Comparison of ENCODE assay signal across 1 cellular context in genomic region chr4:183906486-183906735, GRCh38.
TF ChIP-seq lines count a peak whose summit lies in the region.

No MANE protein-coding gene starts in this region.

TF ChIP-seq in H1, 55 proteins besides CTCF, POLR2A, EP300 and RAD21:
- TF ChIP-seq SUZ12 (IDR thresholded peaks at IDR 0.05; ENCODE audit: low read length) (no peak), HDAC2 (IDR thresholded peaks at IDR 0.05; ENCODE audit: borderline replicate concordance in 1 of 2, low read depth in 2 of 2, low read length in 2 of 2) (no peak), GTF2F1 (IDR thresholded peaks at IDR 0.05; ENCODE audit: borderline replicate concordance, low read depth, low read length) (no peak), EGR1 (IDR thresholded peaks at IDR 0.05; ENCODE audit: borderline replicate concordance, low read depth, low read length) (no peak), BRCA1 (IDR thresholded peaks at IDR 0.05; ENCODE audit: low read depth, low read length) (no peak), SAP30 (IDR thresholded peaks at IDR 0.05; ENCODE audit: insufficient read depth, insufficient replicate concordance, low read length) (no peak), MAX (IDR thresholded peaks at IDR 0.05) (no peak), JUN (IDR thresholded peaks at IDR 0.05; ENCODE audit: low read depth, low read length) (no peak), USF2 (IDR thresholded peaks at IDR 0.05; ENCODE audit: low read length) (no peak), CHD2 (IDR thresholded peaks at IDR 0.05; ENCODE audit: low read length) (no peak), CBX8 (IDR thresholded peaks at IDR 0.05; ENCODE audit: borderline replicate concordance, low read depth, low read length) (no peak), TEAD4 (IDR thresholded peaks at IDR 0.05; ENCODE audit: low read depth, low read length) (no peak), PHF8 (conservative IDR thresholded peaks at IDR 0.05; ENCODE audit: low read depth, low read length) (no peak), KDM1A (IDR thresholded peaks at IDR 0.05; ENCODE audit: borderline replicate concordance, low read length) (no peak), RNF2 (IDR thresholded peaks at IDR 0.05; ENCODE audit: borderline replicate concordance, low read depth, low read length, missing control alignments, poor library complexity, severe bottlenecking) (no peak), SIN3A (conservative IDR thresholded peaks at IDR 0.05 in 1 of 2, IDR thresholded peaks at IDR 0.05 in 1 of 2; ENCODE audit: low read depth in 1 of 2, low read length in 2 of 2) (no peak), POU5F1 (IDR thresholded peaks at IDR 0.05; ENCODE audit: low read depth, low read length) (no peak), FOSL1 (IDR thresholded peaks at IDR 0.05; ENCODE audit: insufficient read depth, low read depth, low read length) (no peak), HDAC6 (IDR thresholded peaks at IDR 0.05; ENCODE audit: low read depth, low read length) (no peak), KDM5A (IDR thresholded peaks at IDR 0.05; ENCODE audit: low read length) (no peak)
